1 cellular context compared by ENCODE assay signal in the genomic region with DNA sequence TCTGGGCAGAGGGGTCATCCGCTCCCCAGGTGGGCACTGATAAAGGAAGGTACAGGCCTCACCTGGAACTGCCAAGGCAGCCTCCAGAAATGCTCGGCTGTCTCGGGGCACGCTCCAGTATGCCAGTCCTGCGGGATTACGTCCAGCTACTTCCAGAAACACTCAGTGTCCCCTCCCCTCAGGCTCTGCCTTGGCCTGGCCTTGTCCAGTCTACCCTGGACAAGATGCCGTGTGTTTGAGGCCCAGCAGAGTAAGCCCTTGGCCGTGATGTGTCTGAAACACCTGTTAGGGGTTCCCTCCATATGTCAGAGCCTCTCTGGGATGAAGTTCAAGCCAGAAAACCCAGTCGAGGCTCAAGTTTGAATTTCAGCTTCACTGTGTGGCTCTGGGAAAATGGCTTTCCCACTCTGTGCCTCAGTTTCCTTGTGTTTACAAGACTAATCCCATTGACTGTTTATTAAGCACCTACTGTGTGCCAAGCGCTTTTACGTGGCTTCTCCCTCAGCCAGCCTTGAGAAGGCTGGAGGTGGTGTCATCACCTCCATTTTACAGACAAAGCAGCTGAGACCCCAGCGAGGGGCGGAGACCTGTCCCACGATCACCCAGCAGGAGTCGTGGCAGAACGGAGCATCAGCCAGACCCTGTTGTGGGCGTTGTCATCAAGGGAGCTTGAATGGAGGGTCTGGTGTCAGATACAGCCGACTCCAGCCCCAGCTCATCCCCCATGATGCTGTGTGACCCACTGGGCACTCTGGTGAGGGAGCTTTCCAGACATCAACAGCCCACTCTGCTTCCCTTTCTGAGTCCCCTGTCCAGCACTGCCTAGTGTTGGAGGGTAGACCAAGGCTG.
A peak's percentile ranks its signal among the peaks of the same experiment; 100 is the strongest.
TF ChIP-seq lines count a peak whose summit lies in the region.

No MANE protein-coding gene starts in this region.

TF ChIP-seq in K562, 482 proteins besides CTCF, POLR2A, EP300 and RAD21:
- TF ChIP-seq ZBTB33 (CRISPR knock-in tag; IDR thresholded peaks at IDR 0.05) (0 out of 2 replicates have a peak, but pooled peaks have one; percentile 12), JUN (IDR thresholded peaks at IDR 0.05; ENCODE audit: borderline replicate concordance, low read depth, low read length) (no peak), JUN (CRISPR knock-in tag; IDR thresholded peaks at IDR 0.05; ENCODE audit: borderline replicate concordance) (peak; percentile 26; the same call in 1 of the 2 replicates), MYBL2 (IDR thresholded peaks at IDR 0.05; ENCODE audit: low read depth) (no peak), MYBL2 (CRISPR knock-in tag; IDR thresholded peaks at IDR 0.05; ENCODE audit: borderline replicate concordance) (no peak), ZKSCAN1 (IDR thresholded peaks at IDR 0.05; ENCODE audit: low read depth, low read length) (peak; percentile 83)
TF ChIP-seq in K562: peak in this region for 3.
